Comparison of ENCODE assay signal across 29 cellular contexts in the genomic region with DNA sequence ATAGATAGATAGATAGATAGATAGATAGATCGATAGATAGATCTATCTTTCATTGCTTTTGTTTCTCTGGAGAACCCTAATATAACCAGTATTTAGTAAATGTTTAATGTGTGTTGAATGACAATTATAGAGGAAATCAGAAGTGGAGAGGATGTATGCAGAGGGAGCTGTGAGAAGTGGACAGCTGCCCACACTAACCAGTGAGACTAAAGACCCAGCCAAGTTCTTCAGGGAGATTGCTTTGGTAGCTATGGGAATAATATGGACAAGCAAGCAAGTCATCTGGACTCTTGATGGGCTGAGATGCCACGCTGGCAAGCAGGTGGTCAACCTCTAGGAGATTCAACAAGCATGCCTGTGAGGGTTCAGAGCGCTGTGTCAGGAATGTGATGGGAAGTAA.
"Had no signal": no experiment of that assay in that cellular context is flagged by ENCODE, and none has a peak within 500 bp of the region (broad histone marks: within the 10 kb centered on the region; RNA-seq: fewer than 3 reads in every experiment).

No MANE protein-coding gene starts in this region.

- H3K27ac ChIP-seq: ascending aorta, brain microvascular endothelial cell, breast epithelium, WERI-Rb-1 had no signal

- H3K4me1 ChIP-seq: ascending aorta, breast epithelium had no signal

- DNase-seq: activated CD4-positive, alpha-beta memory T cell treated with anti-CD3 and anti-CD28 coated beads, Interleukin-2, amount 10 ng/mL, durations not matched to agents 7 days and 5 days; activated CD4-positive, alpha-beta T cell treated with anti-CD3 and anti-CD28 coated beads for 1 hour; activated CD4-positive, alpha-beta T cell treated with anti-CD3 and anti-CD28 coated beads for 36 hours; activated CD4-positive, alpha-beta T cell treated with anti-CD3 and anti-CD28 coated beads for 48 hours; activated CD4-positive, alpha-beta T cell treated with anti-CD3 and anti-CD28 coated beads, Interleukin-2, amount 10 ng/mL, durations not matched to agents 7 days and 5 days; activated CD4-positive, alpha-beta T cell treated with anti-CD3 and anti-CD28 coated beads, Interleukin-2, amount 50 U/mL, for 48 hours; activated CD4-positive, CD25-positive, alpha-beta regulatory T cell; activated CD8-positive, alpha-beta memory T cell treated with anti-CD3 and anti-CD28 coated beads for 24 hours; activated CD8-positive, alpha-beta memory T cell treated with anti-CD3 and anti-CD28 coated beads, Interleukin-2, amount 10 ng/mL, durations not matched to agents 7 days and 5 days; activated CD8-positive, alpha-beta memory T cell treated with anti-CD3 and anti-CD28 coated beads, Interleukin-2, amount 50 U/mL, for 48 hours; activated CD8-positive, alpha-beta T cell treated with anti-CD3 and anti-CD28 coated beads, Interleukin-2, amount 10 ng/mL, durations not matched to agents 7 days and 5 days; activated effector memory CD4-positive, alpha-beta T cell treated with Interleukin-2 at 50 U/mL for 16 hours; activated gamma-delta T cell; activated naive CD4-positive, alpha-beta T cell treated with anti-CD3 and anti-CD28 coated beads, Interleukin-2, amount 10 ng/mL, durations not matched to agents 7 days and 5 days; activated naive CD4-positive, alpha-beta T cell treated with Interleukin-2 at 50 U/mL for 16 hours; activated naive CD8-positive, alpha-beta T cell treated with anti-CD3 and anti-CD28 coated beads, Interleukin-2, amount 10 ng/mL, durations not matched to agents 7 days and 5 days; activated naive CD8-positive, alpha-beta T cell treated with anti-CD3 and anti-CD28 coated beads, Interleukin-2, amount 50 U/mL, for 24 hours; activated T-cell treated with anti-CD3 and anti-CD28 coated beads, Interleukin-2, amount 50 U/mL, for 24 hours; activated T-cell treated with anti-CD3 and anti-CD28 coated beads, Interleukin-2, amount 50 U/mL, for 48 hours; amygdala; anterior cingulate cortex; brain microvascular endothelial cell; central memory CD4-positive, alpha-beta T cell; T-helper 1 cell; T-helper 2 cell; T-helper 9 cell; WERI-Rb-1 had no signal

- H3K36me3 ChIP-seq: ascending aorta, brain microvascular endothelial cell, breast epithelium, WERI-Rb-1 had no signal

- H3K9me3 ChIP-seq: ascending aorta, breast epithelium had no signal

- H3K27me3 ChIP-seq: ascending aorta, brain microvascular endothelial cell, breast epithelium had no signal

- H3K4me3 ChIP-seq: ascending aorta, breast epithelium had no signal
